8 cellular contexts compared by ENCODE assay signal in the genomic region with DNA sequence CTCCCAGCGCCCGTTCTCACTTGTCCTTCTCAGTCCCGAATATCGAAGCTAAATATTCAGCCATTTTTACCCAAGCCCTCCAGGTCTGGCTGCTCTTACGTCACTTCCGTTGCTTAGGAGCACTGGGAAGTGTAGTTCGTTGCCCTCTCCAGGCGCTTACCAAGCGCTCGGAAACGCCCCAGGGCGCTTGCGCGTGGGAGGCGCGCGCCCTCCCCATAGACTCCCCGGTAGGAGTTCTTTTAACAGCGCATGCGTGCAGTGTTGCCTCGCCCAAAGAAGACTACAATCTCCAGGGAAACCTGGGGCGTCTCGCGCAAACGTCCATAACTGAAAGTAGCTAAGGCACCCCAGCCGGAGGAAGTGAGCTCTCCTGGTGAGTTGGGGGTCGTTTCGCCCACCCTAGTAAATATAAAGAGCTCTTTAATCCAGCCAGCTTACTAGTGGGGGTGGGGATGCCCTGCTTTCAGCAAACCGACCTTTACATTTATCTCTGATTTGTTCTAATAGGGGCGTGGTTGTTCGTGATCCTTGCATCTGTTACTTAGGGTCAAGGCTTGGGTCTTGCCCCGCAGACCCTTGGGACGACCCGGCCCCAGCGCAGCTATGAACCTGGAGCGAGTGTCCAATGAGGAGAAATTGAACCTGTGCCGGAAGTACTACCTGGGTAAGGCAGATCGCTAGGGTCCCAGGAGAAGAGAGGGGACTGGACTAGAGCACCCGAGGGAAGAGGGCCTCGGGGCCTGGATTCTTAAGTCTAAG. TPM values are rescaled to one million over a fixed set of nuclear protein-coding genes. Genes with fewer than 3 reads are reported as not detected.
DNase-seq lines count a peak whose midpoint lies in the region; ATAC-seq, FAIRE-seq and TF ChIP-seq lines count a peak whose summit lies in the region.

A gene with protein sequence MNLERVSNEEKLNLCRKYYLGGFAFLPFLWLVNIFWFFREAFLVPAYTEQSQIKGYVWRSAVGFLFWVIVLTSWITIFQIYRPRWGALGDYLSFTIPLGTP (plus strand): TSS at position 324 of the 759 bp plus-strand sequence. CDS start 280 bp downstream, at position 604.
A gene with protein sequence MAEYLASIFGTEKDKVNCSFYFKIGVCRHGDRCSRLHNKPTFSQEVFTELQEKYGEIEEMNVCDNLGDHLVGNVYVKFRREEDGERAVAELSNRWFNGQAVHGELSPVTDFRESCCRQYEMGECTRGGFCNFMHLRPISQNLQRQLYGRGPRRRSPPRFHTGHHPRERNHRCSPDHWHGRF (minus strand): TSS at position 91 of the 759 bp plus-strand sequence. CDS start 27 bp downstream, at position 64.

- DNase-seq in H54 (ENCODE audit: insufficient read length, low spot score) (peak; percentile 96), M059J (ENCODE audit: low read depth) (peak; percentile 99), fibroblast of mammary gland (ENCODE audit: low read depth) (peak; percentile 99)
- DNase-seq in activated T-helper 2 cell treated with anti-CD3 and anti-CD28 coated beads, Interferon-gamma antibody, Interleukin-2, Interleukin-4, amounts not matched to agents 10 μg/mL and 5 μg/mL and 100 μg/mL, durations not matched to agents 14 hours and 24 hours and 36 hours (ENCODE audit: low spot score): peak; percentile 97
- peak; percentile 82 to 99 (median 97) for DNase-seq in naive thymus-derived CD4-positive, alpha-beta T cell

- TF ChIP-seq CTCF in DOHH2 (IDR thresholded peaks at IDR 0.05; ENCODE audit: low read depth, low read length, poor library complexity, severe bottlenecking): no peak
- TF ChIP-seq CTCF in fibroblast of mammary gland (conservative IDR thresholded peaks at IDR 0.05; ENCODE audit: control insufficient read depth, insufficient read depth, low read depth, low read length): no peak

- H3K4me1 ChIP-seq in DOHH2 (ENCODE audit: control insufficient read depth, low read length): peaks cover 51% of the 10 kb centered on the region
- peaks cover 39 to 40% of the 10 kb centered on the region in 2 donors for H3K4me1 ChIP-seq in naive thymus-derived CD4-positive, alpha-beta T cell (ENCODE audit: control insufficient read depth in 2 of 2, insufficient read depth in 2 of 2, low read length in 2 of 2)

- peaks cover 8% of the 10 kb centered on the region; the same call in 1 of the 2 replicates for H3K36me3 ChIP-seq in DOHH2 (ENCODE audit: control insufficient read depth, low read length)
- peaks cover 0 to 10% (median 0%) of the 10 kb centered on the region in 3 experiments for H3K36me3 ChIP-seq in naive thymus-derived CD4-positive, alpha-beta T cell (ENCODE audit: control insufficient read depth in 2 of 3, insufficient read depth in 3 of 3, low read length in 3 of 3)

- FAIRE-seq in H54 (lab: Jason Lieb, UNC): peak; percentile 60

- POLR2A ChIA-PET in naive thymus-derived CD4-positive, alpha-beta T cell (lab: Charles Lee): interaction anchor here (0.5 to 2.9 kb wide), 15 partner anchors 11 to 579 kb away, joined by 3 to 20 read pairs (median 3); a partner anchor contains a TSS

- TF ChIP-seq POLR2A in H54 (IDR thresholded peaks at IDR 0.05; ENCODE audit: low read depth, low read length): peak; percentile 37; the same call in 1 of the 2 replicates
- TF ChIP-seq POLR2A in Raji (IDR thresholded peaks at IDR 0.05; ENCODE audit: insufficient read depth, low read depth, low read length): peak; percentile 40; the same call in 1 of the 2 replicates

- peaks cover 14% of the 10 kb centered on the region for H3K79me2 ChIP-seq in DOHH2 (ENCODE audit: control insufficient read depth, low read length)

- H3K27ac ChIP-seq in DOHH2 (ENCODE audit: low read depth, low read length): peak within 1 kb of the TSS; percentile 86
- H3K27ac ChIP-seq in naive thymus-derived CD4-positive, alpha-beta T cell (ENCODE audit: low read depth, low read length): peak within 1 kb of the TSS; percentile 98

- H3K27me3 ChIP-seq in DOHH2 (ENCODE audit: control insufficient read depth, low read length): no peaks in the 10 kb centered on the region
- H3K27me3 ChIP-seq in naive thymus-derived CD4-positive, alpha-beta T cell (ENCODE audit: control insufficient read depth in 2 of 2, insufficient read depth in 2 of 2, low read length in 2 of 2): no peaks in the 10 kb centered on the region

- peaks cover 44% of the 10 kb centered on the region for H3K4me1 Mint-ChIP-seq in activated T-helper 2 cell treated with anti-CD3 and anti-CD28 coated beads, Interferon-gamma antibody, Interleukin-2, Interleukin-4, amounts not matched to agents 10 μg/mL and 5 μg/mL and 100 μg/mL, durations not matched to agents 14 hours and 24 hours and 36 hours (ENCODE audit: low read depth)
- peaks cover 23 to 75% (median 58%) of the 10 kb centered on the region in 7 donors for H3K4me1 Mint-ChIP-seq in naive thymus-derived CD4-positive, alpha-beta T cell
- peaks cover 72% of the 10 kb centered on the region for H3K4me1 Mint-ChIP-seq in stimulated activated memory B cell treated with anti-CD40 and anti-IgM and Interleukin-4, amounts not matched to agents 10 μg/mL and 1 μg/mL and 100 μg/mL, for 72 hours

- H3K9me3 Mint-ChIP-seq in activated T-helper 2 cell treated with anti-CD3 and anti-CD28 coated beads, Interferon-gamma antibody, Interleukin-2, Interleukin-4, amounts not matched to agents 10 μg/mL and 5 μg/mL and 100 μg/mL, durations not matched to agents 14 hours and 24 hours and 36 hours: no peaks in the 10 kb centered on the region
- peaks cover 0 to 2% (median 0%) of the 10 kb centered on the region in 11 donors for H3K9me3 Mint-ChIP-seq in naive thymus-derived CD4-positive, alpha-beta T cell
- no peaks in the 10 kb centered on the region for H3K9me3 Mint-ChIP-seq in stimulated activated memory B cell treated with anti-CD40 and anti-IgM and Interleukin-4, amounts not matched to agents 10 μg/mL and 1 μg/mL and 100 μg/mL, for 72 hours

- ATAC-seq in naive thymus-derived CD4-positive, alpha-beta T cell: peak; percentile 72
- ATAC-seq in stimulated activated memory B cell treated with anti-CD40 and anti-IgM and Interleukin-4, amounts not matched to agents 10 μg/mL and 1 μg/mL and 100 μg/mL, for 72 hours: peak; percentile 72

- H3K4me3 ChIP-seq in DOHH2 (ENCODE audit: low read length): peak within 1 kb of the TSS; percentile 92
- H3K4me3 ChIP-seq in fibroblast of mammary gland (ENCODE audit: control insufficient read depth, low read depth, low read length): peak within 1 kb of the TSS; percentile 73
- peak within 1 kb of the TSS; percentile 99 for H3K4me3 ChIP-seq in naive thymus-derived CD4-positive, alpha-beta T cell (ENCODE audit: low read length)

- H3K27ac Mint-ChIP-seq in activated T-helper 2 cell treated with anti-CD3 and anti-CD28 coated beads, Interferon-gamma antibody, Interleukin-2, Interleukin-4, amounts not matched to agents 10 μg/mL and 5 μg/mL and 100 μg/mL, durations not matched to agents 14 hours and 24 hours and 36 hours: peak within 1 kb of the TSS; percentile 99
- peak within 1 kb of the TSS; percentile 96 to 100 (median 99) for H3K27ac Mint-ChIP-seq in naive thymus-derived CD4-positive, alpha-beta T cell
- peak within 1 kb of the TSS; percentile 99 for H3K27ac Mint-ChIP-seq in stimulated activated memory B cell treated with anti-CD40 and anti-IgM and Interleukin-4, amounts not matched to agents 10 μg/mL and 1 μg/mL and 100 μg/mL, for 72 hours

- H3K36me3 Mint-ChIP-seq in activated T-helper 2 cell treated with anti-CD3 and anti-CD28 coated beads, Interferon-gamma antibody, Interleukin-2, Interleukin-4, amounts not matched to agents 10 μg/mL and 5 μg/mL and 100 μg/mL, durations not matched to agents 14 hours and 24 hours and 36 hours (ENCODE audit: low read depth): peaks cover 23% of the 10 kb centered on the region
- peaks cover 3 to 11% (median 5%) of the 10 kb centered on the region in 5 donors for H3K36me3 Mint-ChIP-seq in naive thymus-derived CD4-positive, alpha-beta T cell
- H3K36me3 Mint-ChIP-seq in stimulated activated memory B cell treated with anti-CD40 and anti-IgM and Interleukin-4, amounts not matched to agents 10 μg/mL and 1 μg/mL and 100 μg/mL, for 72 hours: peaks cover 17% of the 10 kb centered on the region

- no peaks in the 10 kb centered on the region for H3F3A ChIP-seq in DOHH2 (ENCODE audit: control insufficient read depth, insufficient read depth)

- no peaks in the 10 kb centered on the region for H3K27me3 Mint-ChIP-seq in activated T-helper 2 cell treated with anti-CD3 and anti-CD28 coated beads, Interferon-gamma antibody, Interleukin-2, Interleukin-4, amounts not matched to agents 10 μg/mL and 5 μg/mL and 100 μg/mL, durations not matched to agents 14 hours and 24 hours and 36 hours (ENCODE audit: low read depth)
- peaks cover 0 to 2% (median 0%) of the 10 kb centered on the region in 5 donors for H3K27me3 Mint-ChIP-seq in naive thymus-derived CD4-positive, alpha-beta T cell
- H3K27me3 Mint-ChIP-seq in stimulated activated memory B cell treated with anti-CD40 and anti-IgM and Interleukin-4, amounts not matched to agents 10 μg/mL and 1 μg/mL and 100 μg/mL, for 72 hours: no peaks in the 10 kb centered on the region

- H3K4me3 Mint-ChIP-seq in activated T-helper 2 cell treated with anti-CD3 and anti-CD28 coated beads, Interferon-gamma antibody, Interleukin-2, Interleukin-4, amounts not matched to agents 10 μg/mL and 5 μg/mL and 100 μg/mL, durations not matched to agents 14 hours and 24 hours and 36 hours (ENCODE audit: low read depth): peak within 1 kb of the TSS; percentile 95
- peak within 1 kb of the TSS; percentile 87 to 100 (median 96) for H3K4me3 Mint-ChIP-seq in naive thymus-derived CD4-positive, alpha-beta T cell
- H3K4me3 Mint-ChIP-seq in stimulated activated memory B cell treated with anti-CD40 and anti-IgM and Interleukin-4, amounts not matched to agents 10 μg/mL and 1 μg/mL and 100 μg/mL, for 72 hours: peak within 1 kb of the TSS; percentile 97

- intact Hi-C loops in activated T-helper 2 cell treated with anti-CD3 and anti-CD28 coated beads, Interferon-gamma antibody, Interleukin-2, Interleukin-4, amounts not matched to agents 10 μg/mL and 5 μg/mL and 100 μg/mL, durations not matched to agents 14 hours and 24 hours and 36 hours (cut with micrococcal nuclease): loop anchor here (1.0 to 10.0 kb wide), 4 partner anchors 28 to 469 kb away; a partner anchor contains a TSS
- intact Hi-C loops in naive thymus-derived CD4-positive, alpha-beta T cell (cut with micrococcal nuclease): loop anchor here (1.0 to 10.0 kb wide), 14 partner anchors 28 to 1068 kb away; a partner anchor contains a TSS

- CTCF ChIA-PET in naive thymus-derived CD4-positive, alpha-beta T cell (lab: Charles Lee): interaction anchor here (0.6 to 1.2 kb wide), 2 partner anchors 17 to 20 kb away, joined by 3 read pairs; no protein-coding TSS in a partner anchor

- H3K4me2 ChIP-seq in DOHH2 (ENCODE audit: low read length): peak within 1 kb of the TSS; percentile 86

- no peaks in the 10 kb centered on the region for H3K9me2 ChIP-seq in DOHH2 (replicated peaks; ENCODE audit: control insufficient read depth, low read length)

- peaks cover 5% of the 10 kb centered on the region; the same call in 1 of the 2 replicates for H3K9me3 ChIP-seq in DOHH2 (ENCODE audit: control insufficient read depth, insufficient read depth, low read length)
- no peaks in the 10 kb centered on the region for H3K9me3 ChIP-seq in naive thymus-derived CD4-positive, alpha-beta T cell (ENCODE audit: control insufficient read depth in 2 of 3, low read length in 3 of 3)

- no peaks in the 10 kb centered on the region for H4K20me1 ChIP-seq in DOHH2 (ENCODE audit: control insufficient read depth, insufficient read depth, low read depth, low read length)

RNA-seq across cellular contexts. Expression of the first gene that starts in this region (rescaled TPM):
- 90.5 and 108 TPM in 2 replicates for total RNA-seq in M059J (2014; rRNA removed; shearing (Covaris generic))
- total RNA-seq in activated T-helper 2 cell treated with anti-CD3 and anti-CD28 coated beads, Interferon-gamma antibody, Interleukin-2, Interleukin-4, amounts not matched to agents 10 μg/mL and 5 μg/mL and 100 μg/mL, durations not matched to agents 14 hours and 24 hours and 36 hours: 45.1 and 46.9 TPM in 2 replicates
- total RNA-seq in naive thymus-derived CD4-positive, alpha-beta T cell: 10 to 100 TPM; 20.4 to 50.9 (median 26.3) TPM
- polyA plus RNA-seq in naive thymus-derived CD4-positive, alpha-beta T cell: 10 to 100 TPM; 49.0 to 79.1 TPM

RNA-seq across cellular contexts. Expression of the second gene that starts in this region (rescaled TPM):
- total RNA-seq in M059J (2014; rRNA removed; shearing (Covaris generic)): 18.0 and 24.9 TPM in 2 replicates
- 27.4 and 30.8 TPM in 2 replicates for total RNA-seq in activated T-helper 2 cell treated with anti-CD3 and anti-CD28 coated beads, Interferon-gamma antibody, Interleukin-2, Interleukin-4, amounts not matched to agents 10 μg/mL and 5 μg/mL and 100 μg/mL, durations not matched to agents 14 hours and 24 hours and 36 hours
- 10 to 100 TPM; 33.7 to 86.8 (median 68.6) TPM for total RNA-seq in naive thymus-derived CD4-positive, alpha-beta T cell
- 10 to 100 TPM; 75.7 to 89.7 TPM for polyA plus RNA-seq in naive thymus-derived CD4-positive, alpha-beta T cell

Comparison
In these comparisons a context has a peak if more than half of its experiments do, and no peak if none do; other contexts are left out.
1. Peak in every context shown above with its lines: DNase-seq, ATAC-seq, H3K4me3 ChIP-seq and H3K27ac ChIP-seq.